ENCODE assay signal across 17 cellular contexts in the genomic region with DNA sequence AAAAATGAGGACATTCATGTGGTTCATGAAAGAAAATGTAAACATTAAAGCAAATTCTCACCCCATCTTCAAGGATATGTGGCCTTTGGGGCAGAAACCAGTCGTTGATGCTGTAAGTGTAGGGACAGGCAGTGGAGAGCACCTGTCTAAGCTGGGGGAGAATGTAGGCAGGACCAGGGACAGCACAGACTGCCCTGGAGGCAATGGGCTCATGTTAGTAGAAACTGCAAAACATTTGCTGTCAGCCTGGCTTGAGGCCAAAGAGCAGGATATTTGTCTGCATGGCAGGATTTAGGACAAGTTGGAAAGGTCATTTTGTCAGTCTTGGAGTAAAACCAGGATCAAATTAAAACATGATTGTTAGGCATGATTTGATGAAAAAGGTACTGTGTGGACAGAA.
"Had no signal": no experiment of that assay in that cellular context is flagged by ENCODE, and none has a peak within 500 bp of the region (broad histone marks: within the 10 kb centered on the region; RNA-seq: fewer than 3 reads in every experiment).

No MANE protein-coding gene starts in this region.

- FAIRE-seq: bronchial epithelial cell, endothelial cell of umbilical vein had no signal

- H3K4me1 Mint-ChIP-seq: activated CD4-positive, alpha-beta T cell treated with anti-CD3 and anti-CD28 coated beads for 36 hours; activated naive CD8-positive, alpha-beta T cell treated with anti-CD3 and anti-CD28 coated beads for 36 hours; memory B cell had no signal

- H3K4me3 Mint-ChIP-seq: activated CD4-positive, alpha-beta T cell treated with anti-CD3 and anti-CD28 coated beads for 36 hours; activated CD8-positive, alpha-beta T cell treated with anti-CD3 and anti-CD28 coated beads for 36 hours; activated naive CD8-positive, alpha-beta T cell treated with anti-CD3 and anti-CD28 coated beads for 36 hours; activated T-cell treated with anti-CD3 and anti-CD28 coated beads, Interleukin-2, amount 50 U/mL, for 72 hours; memory B cell; natural killer cell treated with Interleukin-12 subunit alpha and Interleukin-12 subunit beta and Interleukin-15 and Interleukin-18, amount 100 ng/mL, for 72 hours; stimulated activated naive CD8-positive, alpha-beta T cell treated with anti-CD3 and anti-CD28 coated beads, Interleukin-15, Interleukin-2, amounts not matched to agents 100 ng/mL and 50 ng/mL, for 24 hours; T-helper 2 cell treated with Interferon-gamma antibody and Interleukin-4, amounts not matched to agents 5 μg/mL and 100 μg/mL, for 36 hours had no signal

- H3K27me3 Mint-ChIP-seq: stimulated activated naive CD8-positive, alpha-beta T cell treated with anti-CD3 and anti-CD28 coated beads, Interleukin-15, Interleukin-2, amounts not matched to agents 100 ng/mL and 50 ng/mL, for 24 hours had no signal

- H3K36me3 Mint-ChIP-seq: activated naive CD8-positive, alpha-beta T cell treated with anti-CD3 and anti-CD28 coated beads for 36 hours; memory B cell; natural killer cell treated with Interleukin-12 subunit alpha and Interleukin-12 subunit beta and Interleukin-15 and Interleukin-18, amount 100 ng/mL, for 72 hours had no signal

- H3K9me3 Mint-ChIP-seq: activated CD8-positive, alpha-beta T cell treated with anti-CD3 and anti-CD28 coated beads for 36 hours; natural killer cell treated with Interleukin-12 subunit alpha and Interleukin-12 subunit beta and Interleukin-15 and Interleukin-18, amount 100 ng/mL, for 72 hours; stimulated activated naive CD8-positive, alpha-beta T cell treated with anti-CD3 and anti-CD28 coated beads, Interleukin-15, Interleukin-2, amounts not matched to agents 100 ng/mL and 50 ng/mL, for 24 hours had no signal

- DNase-seq: activated CD4-positive, alpha-beta T cell treated with anti-CD3 and anti-CD28 coated beads for 36 hours; activated CD8-positive, alpha-beta memory T cell treated with anti-CD3 and anti-CD28 coated beads, Interleukin-2, amount 50 U/mL, for 4 hours; activated CD8-positive, alpha-beta T cell treated with anti-CD3 and anti-CD28 coated beads for 36 hours; activated gamma-delta T cell treated with Interleukin-2 at 50 U/mL for 16 hours; activated naive CD8-positive, alpha-beta T cell treated with anti-CD3 and anti-CD28 coated beads for 36 hours; activated T-cell treated with anti-CD3 and anti-CD28 coated beads, Interleukin-2, amount 50 U/mL, for 72 hours; anterior cingulate cortex; foreskin keratinocyte; left lung; psoas muscle; stimulated activated CD4-positive, alpha-beta T cell treated with anti-CD3 and anti-CD28 coated beads, Interleukin-4, amount 100 ng/mL, for 1 hour had no signal

- H3K27ac Mint-ChIP-seq: activated CD4-positive, alpha-beta T cell treated with anti-CD3 and anti-CD28 coated beads for 36 hours; activated CD8-positive, alpha-beta T cell treated with anti-CD3 and anti-CD28 coated beads for 36 hours; activated naive CD8-positive, alpha-beta T cell treated with anti-CD3 and anti-CD28 coated beads for 36 hours; activated T-cell treated with anti-CD3 and anti-CD28 coated beads, Interleukin-2, amount 50 U/mL, for 72 hours; memory B cell; natural killer cell treated with Interleukin-12 subunit alpha and Interleukin-12 subunit beta and Interleukin-15 and Interleukin-18, amount 100 ng/mL, for 72 hours; stimulated activated naive CD8-positive, alpha-beta T cell treated with anti-CD3 and anti-CD28 coated beads, Interleukin-15, Interleukin-2, amounts not matched to agents 100 ng/mL and 50 ng/mL, for 24 hours; T-helper 2 cell treated with Interferon-gamma antibody and Interleukin-4, amounts not matched to agents 5 μg/mL and 100 μg/mL, for 36 hours had no signal
